ENCODE assay signal across 13 cellular contexts in the genomic region with DNA sequence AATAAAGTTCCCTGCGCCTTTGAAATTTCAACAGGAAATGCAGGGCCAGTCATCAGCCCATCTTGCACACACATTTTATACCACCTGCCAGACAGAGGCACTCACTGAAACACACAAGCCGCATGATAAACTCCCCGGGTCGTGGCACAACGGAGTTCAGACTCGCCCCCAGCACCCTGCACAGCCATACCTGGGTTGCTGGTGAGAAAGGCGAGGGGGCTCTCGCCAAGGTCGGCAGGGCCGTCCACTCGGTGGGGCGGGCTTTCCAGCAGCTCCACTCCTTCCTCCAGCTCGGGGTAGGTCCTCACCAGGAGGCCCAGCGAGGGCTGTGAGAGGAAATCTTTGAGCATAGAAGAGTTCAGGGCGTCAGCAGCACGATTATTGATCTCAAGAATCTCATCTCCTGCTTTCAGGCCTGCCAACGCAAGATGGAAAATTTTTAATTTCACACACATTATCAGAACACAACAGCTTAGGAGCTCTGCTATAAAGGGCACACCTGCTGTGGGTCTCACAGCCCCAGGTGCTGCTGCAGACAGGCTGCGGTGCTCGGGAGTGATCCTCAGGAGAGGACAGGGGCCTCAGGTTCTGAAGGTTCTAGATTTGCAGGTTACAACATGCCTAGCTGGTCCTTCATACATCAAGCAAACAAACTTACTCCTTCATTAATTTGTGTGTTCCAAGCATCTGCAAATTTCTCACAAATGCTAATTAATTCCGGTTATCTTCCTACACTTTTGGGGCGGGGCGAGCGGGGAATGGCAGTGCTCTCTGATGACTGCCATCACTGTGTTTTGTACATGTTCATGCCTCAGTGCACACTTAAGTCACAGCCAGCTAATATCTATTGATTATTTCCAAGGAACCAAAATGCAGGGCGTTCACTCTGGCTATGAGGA.
DNase-seq lines count a peak whose midpoint lies in the region; ATAC-seq lines count a peak whose summit lies in the region.
"Had no signal": no experiment of that assay in that cellular context is flagged by ENCODE, and none has a peak within 500 bp of the region (broad histone marks: within the 10 kb centered on the region; RNA-seq: fewer than 3 reads in every experiment).

No MANE protein-coding gene starts in this region.

- intact Hi-C loops in activated naive CD4-positive, alpha-beta T cell treated with anti-CD3 and anti-CD28 coated beads for 36 hours (cut with micrococcal nuclease): loop anchor here (1.0 to 2.0 kb wide), 6 partner anchors 112 to 486 kb away; no protein-coding TSS in a partner anchor

- no peak overlapping the region for H3K27ac ChIP-seq in BLaER1 treated with 17β-estradiol and CSF1 and Interleukin-3, amounts not matched to agents 10 nM and 100 nM
- H3K27ac ChIP-seq: foreskin keratinocyte, lower lobe of right lung, tibial nerve had no signal

- no peaks in the 10 kb centered on the region for H3K27me3 Mint-ChIP-seq in activated naive CD4-positive, alpha-beta T cell treated with anti-CD3 and anti-CD28 coated beads for 36 hours (ENCODE audit: low read depth)

- H4K20me1 ChIP-seq in BLaER1 treated with 17β-estradiol and CSF1 and Interleukin-3, amounts not matched to agents 10 nM and 100 nM: peaks cover 0 to 7% (median 0%) of the 10 kb centered on the region in 11 experiments; a peak in 1 of 22 replicates

- H3K36me3 Mint-ChIP-seq in activated naive CD4-positive, alpha-beta T cell treated with anti-CD3 and anti-CD28 coated beads for 36 hours (ENCODE audit: low read depth): peaks cover 31% of the 10 kb centered on the region

- H3K4me2 ChIP-seq in BLaER1 treated with 17β-estradiol and CSF1 and Interleukin-3, amounts not matched to agents 10 nM and 100 nM: peak overlapping the region in 9 of 11 experiments; percentile 41 to 73 (median 58); a peak in 17 of 22 replicates

- peaks cover 23 to 60% (median 56%) of the 10 kb centered on the region in 10 experiments for H3K4me1 ChIP-seq in BLaER1 treated with 17β-estradiol and CSF1 and Interleukin-3, amounts not matched to agents 10 nM and 100 nM
- H3K4me1 ChIP-seq: foreskin keratinocyte, tibial nerve had no signal

- H3K36me3 ChIP-seq in BLaER1 treated with 17β-estradiol and CSF1 and Interleukin-3, amounts not matched to agents 10 nM and 100 nM: peaks cover 0 to 36% (median 11%) of the 10 kb centered on the region in 11 experiments; a peak in 12 of 22 replicates
- H3K36me3 ChIP-seq: lower lobe of right lung, tibial nerve had no signal

- 0 out of 22 replicates have a peak overlapping the region, but pooled peaks of 1 of the 11 experiments have one; percentile 24 for H3K9ac ChIP-seq in BLaER1 treated with 17β-estradiol and CSF1 and Interleukin-3, amounts not matched to agents 10 nM and 100 nM

- no peaks in the 10 kb centered on the region for H3K9me3 Mint-ChIP-seq in activated naive CD4-positive, alpha-beta T cell treated with anti-CD3 and anti-CD28 coated beads for 36 hours

- peak overlapping the region; percentile 98 for H3K27ac Mint-ChIP-seq in activated naive CD4-positive, alpha-beta T cell treated with anti-CD3 and anti-CD28 coated beads for 36 hours

- CTCF ChIA-PET in activated naive CD4-positive, alpha-beta T cell treated with anti-CD3 and anti-CD28 coated beads for 36 hours (lab: Charles Lee): interaction anchor here (0.7 to 7.7 kb wide), 14 partner anchors 9 to 422 kb away, joined by 3 to 86 read pairs (median 7); no protein-coding TSS in a partner anchor

- peak overlapping the region; percentile 87 for H3K4me3 Mint-ChIP-seq in activated naive CD4-positive, alpha-beta T cell treated with anti-CD3 and anti-CD28 coated beads for 36 hours

- peaks cover 72% of the 10 kb centered on the region for H3K4me1 Mint-ChIP-seq in activated naive CD4-positive, alpha-beta T cell treated with anti-CD3 and anti-CD28 coated beads for 36 hours (ENCODE audit: low read depth)

- H3K27me3 ChIP-seq in BLaER1 treated with 17β-estradiol and CSF1 and Interleukin-3, amounts not matched to agents 10 nM and 100 nM: no peaks in the 10 kb centered on the region
- H3K27me3 ChIP-seq: foreskin keratinocyte, tibial nerve had no signal

- no peak overlapping the region for H3K4me3 ChIP-seq in BLaER1 treated with 17β-estradiol and CSF1 and Interleukin-3, amounts not matched to agents 10 nM and 100 nM
- H3K4me3 ChIP-seq: lower lobe of right lung, tibial nerve had no signal

- H3K9me3 ChIP-seq in BLaER1 treated with 17β-estradiol and CSF1 and Interleukin-3, amounts not matched to agents 10 nM and 100 nM (replicated peaks in 1 of 11): no peaks in the 10 kb centered on the region
- H3K9me3 ChIP-seq: lower lobe of right lung, tibial nerve had no signal

- no peak for ATAC-seq in HG03280 (IDR thresholded peaks at IDR 0.05; ENCODE audit: unreplicated experiment)
- ATAC-seq: foreskin keratinocyte, lower lobe of right lung had no signal

- DNase-seq in activated CD4-positive, alpha-beta T cell treated with anti-CD3 and anti-CD28 coated beads for 48 hours: peak; percentile 75
- peak; percentile 75 for DNase-seq in activated naive CD4-positive, alpha-beta T cell treated with anti-CD3 and anti-CD28 coated beads for 36 hours
- peak; percentile 77 for DNase-seq in stimulated activated CD4-positive, alpha-beta T cell treated with anti-CD3 and anti-CD28 coated beads, Interleukin-15, amount 100 ng/mL, for 24 hours
- no peak for DNase-seq in MV-4-11 (lab: John Stamatoyannopoulos, UW)
- no peak for DNase-seq in hepatic stellate cell (ENCODE audit: low spot score)
- DNase-seq in DMS153 (lab: John Stamatoyannopoulos, UW): no peak
- DNase-seq: ACHN, lower lobe of right lung, NCI-H1092 had no signal

Comparison
In these comparisons a context has a peak if more than half of its experiments do, and no peak if none do; other contexts are left out.
1. DNase-seq: peak in activated CD4-positive, alpha-beta T cell treated with anti-CD3 and anti-CD28 coated beads for 48 hours (single experiment), activated naive CD4-positive, alpha-beta T cell treated with anti-CD3 and anti-CD28 coated beads for 36 hours (single experiment) and stimulated activated CD4-positive, alpha-beta T cell treated with anti-CD3 and anti-CD28 coated beads, Interleukin-15, amount 100 ng/mL, for 24 hours (single experiment); none in MV-4-11 (single experiment), hepatic stellate cell (single experiment) and DMS153 (single experiment).